ENCODE assay signal across 8 cellular contexts in genomic region chr11:67629386-67630229, GRCh38. TPM values are rescaled to one million over a fixed set of nuclear protein-coding genes. Genes with fewer than 3 reads are reported as not detected.
DNase-seq lines count a peak whose midpoint lies in the region; ATAC-seq lines count a peak whose summit lies in the region.

Gene NUDT8 (minus strand): TSS chr11:67629937. CDS start chr11:67629911, 26 bp downstream.

- DNase-seq in AG20443 (ENCODE audit: low spot score) (peak; percentile 89), NCI-H526 (lab: John Stamatoyannopoulos, UW) (peak; percentile 92 to 97), memory B cell (ENCODE audit: low spot score in 2 of 2) (peak; percentile 87 to 92)
- DNase-seq in activated CD8-positive, alpha-beta T cell treated with anti-CD3 and anti-CD28 coated beads, Interleukin-2, amount 10 ng/mL, durations not matched to agents 7 days and 5 days, result peak; percentile 94
- peak; percentile 82 for DNase-seq in effector CD8-positive, alpha-beta T cell (lab: John Stamatoyannopoulos, UW)
- peak; percentile 79 for DNase-seq in stimulated activated CD8-positive, alpha-beta memory T cell treated with anti-CD3 and anti-CD28 coated beads, Interleukin-12 subunit alpha, Interleukin-12 subunit beta, amount 100 ng/mL, for 1 hour (ENCODE audit: low read depth)

- no peaks in the 10 kb centered on the region for H3K9me3 Mint-ChIP-seq in activated CD8-positive, alpha-beta T cell treated with anti-CD3 and anti-CD28 coated beads, Interleukin-2, amount 10 ng/mL, durations not matched to agents 7 days and 5 days (ENCODE audit: insufficient read depth)
- no peaks in the 10 kb centered on the region for H3K9me3 Mint-ChIP-seq in memory B cell

- no peaks in the 10 kb centered on the region for H3K27me3 Mint-ChIP-seq in activated CD8-positive, alpha-beta T cell treated with anti-CD3 and anti-CD28 coated beads, Interleukin-2, amount 10 ng/mL, durations not matched to agents 7 days and 5 days (ENCODE audit: low read depth)
- H3K27me3 Mint-ChIP-seq in memory B cell, result no peaks in the 10 kb centered on the region

- peak within 1 kb of the TSS; percentile 94 for H3K27ac Mint-ChIP-seq in activated CD8-positive, alpha-beta T cell treated with anti-CD3 and anti-CD28 coated beads, Interleukin-2, amount 10 ng/mL, durations not matched to agents 7 days and 5 days
- H3K27ac Mint-ChIP-seq in memory B cell, result peak within 1 kb of the TSS; percentile 62

- CTCF ChIA-PET in activated CD8-positive, alpha-beta T cell treated with anti-CD3 and anti-CD28 coated beads, Interleukin-2, amount 10 ng/mL, durations not matched to agents 7 days and 5 days (lab: Charles Lee), result interaction anchor here (0.6 to 7.0 kb wide), 31 partner anchors 10 to 624 kb away, joined by 3 to 111 read pairs (median 4); partner anchors contain the start of genes ACY3, PPP1CA, PTPRCAP and TBX10

- peak within 1 kb of the TSS; percentile 81 for H3K4me3 Mint-ChIP-seq in activated CD8-positive, alpha-beta T cell treated with anti-CD3 and anti-CD28 coated beads, Interleukin-2, amount 10 ng/mL, durations not matched to agents 7 days and 5 days
- H3K4me3 Mint-ChIP-seq in memory B cell, result peak within 1 kb of the TSS; percentile 81

- POLR2A ChIA-PET in activated CD8-positive, alpha-beta T cell treated with anti-CD3 and anti-CD28 coated beads, Interleukin-2, amount 10 ng/mL, durations not matched to agents 7 days and 5 days (lab: Charles Lee), result interaction anchor here (0.6 to 2.1 kb wide), 11 partner anchors 10 to 392 kb away, joined by 3 to 12 read pairs (median 4); no protein-coding TSS in a partner anchor

- no peaks in the 10 kb centered on the region for H3K36me3 Mint-ChIP-seq in activated CD8-positive, alpha-beta T cell treated with anti-CD3 and anti-CD28 coated beads, Interleukin-2, amount 10 ng/mL, durations not matched to agents 7 days and 5 days (ENCODE audit: low read depth)
- no peaks in the 10 kb centered on the region for H3K36me3 Mint-ChIP-seq in memory B cell

- H3K4me1 Mint-ChIP-seq in activated CD8-positive, alpha-beta T cell treated with anti-CD3 and anti-CD28 coated beads, Interleukin-2, amount 10 ng/mL, durations not matched to agents 7 days and 5 days (ENCODE audit: low read depth), result peaks cover 25% of the 10 kb centered on the region
- H3K4me1 Mint-ChIP-seq in memory B cell, result peaks cover 14% of the 10 kb centered on the region

- peak; percentile 37 for ATAC-seq in GM18873 (IDR thresholded peaks at IDR 0.05; ENCODE audit: low FRiP score, unreplicated experiment)
- peak; percentile 52 for ATAC-seq in HG03135 (IDR thresholded peaks at IDR 0.05; ENCODE audit: unreplicated experiment)
- peak; percentile 74 for ATAC-seq in activated CD8-positive, alpha-beta T cell treated with anti-CD3 and anti-CD28 coated beads, Interleukin-2, amount 10 ng/mL, durations not matched to agents 7 days and 5 days
- ATAC-seq in memory B cell (ENCODE audit: low read depth), result peak; percentile 65

RNA-seq across cellular contexts. Expression of gene NUDT8, which starts in this region (rescaled TPM):
- total RNA-seq in activated CD8-positive, alpha-beta T cell treated with anti-CD3 and anti-CD28 coated beads, Interleukin-2, amount 10 ng/mL, durations not matched to agents 7 days and 5 days, result 10 to 100 TPM; 18.6 to 20.1 TPM

Comparison
In these comparisons a context has a peak if more than half of its experiments do, and no peak if none do; other contexts are left out.
1. Peak in every context shown above with its lines: DNase-seq and ATAC-seq.